ENCODE assay signal across 10 cellular contexts in the genomic region with DNA sequence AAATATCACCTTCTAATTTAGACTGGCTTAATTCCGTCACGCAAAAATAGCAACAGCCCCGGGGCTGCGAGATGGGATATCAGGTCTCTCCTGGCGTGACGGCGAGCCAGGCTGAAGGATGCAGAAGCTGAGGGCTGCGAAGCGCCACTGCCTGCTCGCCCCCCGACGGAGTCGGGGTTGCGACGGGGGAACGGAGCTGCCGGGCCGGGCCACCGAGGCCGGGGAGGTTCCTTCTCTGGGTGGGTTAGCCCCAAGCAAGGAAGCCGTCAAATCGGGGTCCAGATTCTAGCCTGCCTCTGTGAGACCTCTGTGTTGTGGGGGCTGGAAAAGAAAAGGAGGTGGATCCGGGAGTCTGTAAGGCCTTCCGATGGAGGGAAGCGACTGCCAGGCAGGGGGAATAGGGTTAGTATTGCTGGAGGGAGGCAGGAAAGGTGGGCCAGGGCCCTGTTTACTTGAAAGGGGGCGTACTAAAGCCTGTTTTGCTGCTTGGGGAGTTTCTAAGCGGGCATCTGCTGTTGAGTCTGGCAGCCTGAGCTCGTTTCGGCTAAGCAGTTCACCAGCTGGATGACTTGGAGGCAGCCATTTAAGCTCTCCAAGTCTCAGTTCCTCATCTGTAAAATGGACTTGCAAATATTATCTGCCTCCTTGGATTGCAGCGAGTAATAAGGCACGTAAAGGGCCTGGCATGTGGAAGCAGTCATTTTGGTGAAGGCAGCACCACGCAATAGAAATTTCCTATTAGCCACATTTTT. TPM values are rescaled to one million over a fixed set of nuclear protein-coding genes. Genes with fewer than 3 reads are reported as not detected.
A peak's percentile ranks its signal among the peaks of the same experiment; 100 is the strongest.
DNase-seq lines count a peak whose midpoint lies in the region; ATAC-seq, FAIRE-seq and TF ChIP-seq lines count a peak whose summit lies in the region.
"Had no signal": no experiment of that assay in that cellular context is flagged by ENCODE, and none has a peak within 500 bp of the region (broad histone marks: within the 10 kb centered on the region; RNA-seq: fewer than 3 reads in every experiment).

No MANE protein-coding gene starts in this region.

- POLR2A ChIA-PET in endothelial cell of umbilical vein (lab: Charles Lee) = no interaction called here

- H3K9ac ChIP-seq in SU-DHL-6 (ENCODE audit: low read length) (peak overlapping the region; percentile 76), endothelial cell of umbilical vein (replicated peaks; ENCODE audit: extremely low read depth, insufficient read depth, low read length) (no peak overlapping the region), muscle layer of colon (ENCODE audit: low read length) (peak overlapping the region; percentile 83)

- H3K36me3 ChIP-seq in SU-DHL-6 (ENCODE audit: low read length) (no peaks in the 10 kb centered on the region), endothelial cell of umbilical vein (ENCODE audit: control insufficient read depth in 2 of 2, extremely low read depth in 1 of 2, insufficient read depth in 2 of 2, low read length in 2 of 2) (no peaks in the 10 kb centered on the region), muscle layer of colon (ENCODE audit: insufficient read depth, low read length) (peaks cover 45% of the 10 kb centered on the region)

- no peaks in the 10 kb centered on the region for H3K9me3 ChIP-seq in SU-DHL-6 (ENCODE audit: insufficient read depth, low read length)
- no peaks in the 10 kb centered on the region for H3K9me3 ChIP-seq in endothelial cell of umbilical vein (replicated peaks; ENCODE audit: control insufficient read depth, insufficient read depth, low read length)
- H3K9me3 ChIP-seq in muscle layer of colon (ENCODE audit: low read length) = no peaks in the 10 kb centered on the region

- no peaks in the 10 kb centered on the region for H3K9me1 ChIP-seq in endothelial cell of umbilical vein (replicated peaks; ENCODE audit: control insufficient read depth, extremely low read depth, insufficient read depth, low read length)

- intact Hi-C loops in endothelial cell of umbilical vein (cut with micrococcal nuclease) = loop anchor here (1.0 to 2.0 kb wide), 2 partner anchors 35 to 187 kb away; no protein-coding TSS in a partner anchor

- no peak for TF ChIP-seq POLR2A in endothelial cell of umbilical vein (IDR thresholded peaks at IDR 0.05; ENCODE audit: low read depth, low read length)

- peak; percentile 56 for DNase-seq in NCI-H510A treated with DMSO at 0.1 percent for 48 hours (lab: John Stamatoyannopoulos, UW)
- DNase-seq in NCI-H510A (lab: John Stamatoyannopoulos, UW) = no peak
- no peak for DNase-seq in endothelial cell of umbilical vein (ENCODE audit: low read depth, low spot score)
- DNase-seq in NCI-H187 treated with DMSO at 0.1 percent for 48 hours (lab: John Stamatoyannopoulos, UW) = no peak

- peak overlapping the region; percentile 92 for H2AFZ ChIP-seq in SU-DHL-6 (ENCODE audit: low read depth, low read length, severe bottlenecking)
- H2AFZ ChIP-seq in endothelial cell of umbilical vein (ENCODE audit: low read depth, low read length) = no peak overlapping the region

- no peaks in the 10 kb centered on the region for H3K9me2 ChIP-seq in SU-DHL-6 (replicated peaks; ENCODE audit: insufficient read depth, low read length)

- CTCF ChIA-PET in endothelial cell of umbilical vein (lab: Charles Lee) = interaction anchor here (0.6 to 1.9 kb wide), 6 partner anchors 12 to 187 kb away, joined by 3 to 16 read pairs (median 4); no protein-coding TSS in a partner anchor

- H3K4me1 ChIP-seq in endothelial cell of umbilical vein (ENCODE audit: control insufficient read depth, extremely low read depth, insufficient read depth, low read length) (no peaks in the 10 kb centered on the region), muscle layer of colon (ENCODE audit: insufficient read depth, low read length) (peaks cover 23% of the 10 kb centered on the region)

- no TSS peak for BruUV-seq in endothelial cell of umbilical vein (replicated peaks; lab: Mats Ljungman, UMichigan)

- H3K27ac ChIP-seq in SU-DHL-6 (ENCODE audit: low read depth, low read length) (peak overlapping the region; percentile 71), endothelial cell of umbilical vein (ENCODE audit: insufficient read depth, low read depth, low read length) (no peak overlapping the region), muscle layer of colon (ENCODE audit: low read depth, low read length) (peak overlapping the region; percentile 94)

- ATAC-seq in GM19467 (IDR thresholded peaks at IDR 0.05; ENCODE audit: unreplicated experiment) = peak; percentile 13
- peak; percentile 13 for ATAC-seq in HG03565 (IDR thresholded peaks at IDR 0.05; ENCODE audit: unreplicated experiment)

- peaks cover 10% of the 10 kb centered on the region for H3F3A ChIP-seq in SU-DHL-6 (ENCODE audit: insufficient read depth)

- H3K27me3 ChIP-seq in SU-DHL-6 (ENCODE audit: low read length) (no peaks in the 10 kb centered on the region), endothelial cell of umbilical vein (ENCODE audit: control insufficient read depth in 2 of 2, insufficient read depth in 2 of 2, low read length in 2 of 2) (peaks cover 48 to 57% of the 10 kb centered on the region in 2 experiments), muscle layer of colon (ENCODE audit: control insufficient read depth in 1 of 2, insufficient read depth in 2 of 2, low read length in 2 of 2) (no peaks in the 10 kb centered on the region)

- TF ChIP-seq CTCF in SU-DHL-6 (IDR thresholded peaks at IDR 0.05; ENCODE audit: insufficient read depth, low read length, poor library complexity, severe bottlenecking) = no peak
- no peak for TF ChIP-seq CTCF in endothelial cell of umbilical vein (IDR thresholded peaks at IDR 0.05; ENCODE audit: extremely low read depth in 1 of 2, insufficient read depth in 1 of 2, low read depth in 1 of 2, low read length in 2 of 2)

- no peak for FAIRE-seq in endothelial cell of umbilical vein (lab: Jason Lieb, UNC)

- H3K4me3 ChIP-seq in SU-DHL-6 (ENCODE audit: insufficient read depth, low read length, poor library complexity, severe bottlenecking) (peak overlapping the region; percentile 60), endothelial cell of umbilical vein (replicated peaks in 1 of 3; ENCODE audit: insufficient read depth in 1 of 3, low read depth in 1 of 3, low read length in 3 of 3) (no peak overlapping the region), muscle layer of colon (ENCODE audit: low read depth in 1 of 2, low read length in 2 of 2) (peak overlapping the region; percentile 49 to 67)

- H3K79me2 ChIP-seq in SU-DHL-6 (ENCODE audit: insufficient read depth, low read length) (no peaks in the 10 kb centered on the region), endothelial cell of umbilical vein (ENCODE audit: control insufficient read depth, insufficient read depth, low read length) (no peaks in the 10 kb centered on the region)

- dilution Hi-C loops in endothelial cell of umbilical vein (cut with MboI; ENCODE audit: extremely low pct_ligation_motif_present, low sequenced_read_pairs) = no loop called here

- peak overlapping the region; percentile 63 for H3K4me2 ChIP-seq in SU-DHL-6 (ENCODE audit: low read depth, low read length, poor library complexity, severe bottlenecking)
- peak overlapping the region; percentile 5 for H3K4me2 ChIP-seq in endothelial cell of umbilical vein (ENCODE audit: insufficient read depth, low read length)

- H4K20me1 ChIP-seq in SU-DHL-6 (ENCODE audit: low read depth, low read length) = no peaks in the 10 kb centered on the region
- H4K20me1 ChIP-seq in endothelial cell of umbilical vein (replicated peaks; ENCODE audit: control insufficient read depth, extremely low read depth, insufficient read depth, low read length) = no peaks in the 10 kb centered on the region

TF ChIP-seq in endothelial cell of umbilical vein, 7 proteins besides CTCF, POLR2A, EP300 and RAD21:
- TF ChIP-seq EZH2 (IDR thresholded peaks at IDR 0.05; ENCODE audit: borderline replicate concordance, low read depth, low read length, severe bottlenecking) = peak; percentile 97
- TF ChIP-seq, protein P1, sequence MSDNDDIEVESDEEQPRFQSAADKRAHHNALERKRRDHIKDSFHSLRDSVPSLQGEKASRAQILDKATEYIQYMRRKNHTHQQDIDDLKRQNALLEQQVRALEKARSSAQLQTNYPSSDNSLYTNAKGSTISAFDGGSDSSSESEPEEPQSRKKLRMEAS (IDR thresholded peaks at IDR 0.05; ENCODE audit: insufficient read depth, insufficient read length) = no peak

RNA-seq across cellular contexts. Expression of a gene that starts 43.8 kb away (rescaled TPM):
- not detected in 2 replicates for total RNA-seq in endothelial cell of umbilical vein
- polyA plus RNA-seq in endothelial cell of umbilical vein = not detected in 2 replicates
- not detected in 2 replicates for polyA plus RNA-seq in endothelial cell of umbilical vein (2011; cell fraction: cytosol; rRNA removed)
- not detected in 2 replicates for polyA plus RNA-seq in endothelial cell of umbilical vein (2011; cell fraction: nucleus; rRNA removed)
- polyA plus RNA-seq in endothelial cell of umbilical vein (2012) = not detected in 2 replicates
- not detected in 2 replicates for polyA minus RNA-seq in endothelial cell of umbilical vein
- polyA minus RNA-seq in endothelial cell of umbilical vein (2011; cell fraction: cytosol; rRNA and poly(A)+ RNA removed) = 0.41 TPM
- polyA minus RNA-seq in endothelial cell of umbilical vein (2011; cell fraction: nucleus; rRNA and poly(A)+ RNA removed) = not detected in 2 replicates
- total RNA-seq: Daoy, pulmonary artery endothelial cell had no signal

RNA-seq across cellular contexts. Expression of a gene that starts 44.3 kb away (rescaled TPM):
- total RNA-seq in endothelial cell of umbilical vein = not detected in 2 replicates
- not detected in 2 replicates for polyA plus RNA-seq in endothelial cell of umbilical vein
- 0.01 and 0.04 TPM in 2 replicates for polyA plus RNA-seq in endothelial cell of umbilical vein (2011; cell fraction: cytosol; rRNA removed)
- 0.03 TPM in 1 of 2 replicates, not detected in the other for polyA plus RNA-seq in endothelial cell of umbilical vein (2011; cell fraction: nucleus; rRNA removed)
- 0.41 and 0.44 TPM in 2 replicates for polyA plus RNA-seq in endothelial cell of umbilical vein (2012)
- 0.04 TPM in 1 of 2 replicates, not detected in the other for polyA minus RNA-seq in endothelial cell of umbilical vein
- 23.9 TPM for polyA minus RNA-seq in endothelial cell of umbilical vein (2011; cell fraction: cytosol; rRNA and poly(A)+ RNA removed)
- not detected in 2 replicates for polyA minus RNA-seq in endothelial cell of umbilical vein (2011; cell fraction: nucleus; rRNA and poly(A)+ RNA removed)

RNA-seq across cellular contexts. Expression of a gene that starts 57.8 kb away (rescaled TPM):
- not detected in 2 replicates for total RNA-seq in endothelial cell of umbilical vein
- not detected in 2 replicates for polyA plus RNA-seq in endothelial cell of umbilical vein
- not detected in 2 replicates for polyA plus RNA-seq in endothelial cell of umbilical vein (2011; cell fraction: cytosol; rRNA removed)
- not detected in 2 replicates for polyA plus RNA-seq in endothelial cell of umbilical vein (2011; cell fraction: nucleus; rRNA removed)
- not detected in 2 replicates for polyA plus RNA-seq in endothelial cell of umbilical vein (2012)
- not detected in 2 replicates for polyA minus RNA-seq in endothelial cell of umbilical vein
- not detected for polyA minus RNA-seq in endothelial cell of umbilical vein (2011; cell fraction: cytosol; rRNA and poly(A)+ RNA removed)
- polyA minus RNA-seq in endothelial cell of umbilical vein (2011; cell fraction: nucleus; rRNA and poly(A)+ RNA removed) = not detected in 2 replicates
- total RNA-seq: Daoy, pulmonary artery endothelial cell had no signal

Comparison
In these comparisons a context has a peak if more than half of its experiments do, and no peak if none do; other contexts are left out.
1. H3K4me3 ChIP-seq: peak in SU-DHL-6 (single experiment) and muscle layer of colon (2 of 2); none in endothelial cell of umbilical vein (0 of 3).